ENCODE assay signal across 19 cellular contexts in the genomic region with DNA sequence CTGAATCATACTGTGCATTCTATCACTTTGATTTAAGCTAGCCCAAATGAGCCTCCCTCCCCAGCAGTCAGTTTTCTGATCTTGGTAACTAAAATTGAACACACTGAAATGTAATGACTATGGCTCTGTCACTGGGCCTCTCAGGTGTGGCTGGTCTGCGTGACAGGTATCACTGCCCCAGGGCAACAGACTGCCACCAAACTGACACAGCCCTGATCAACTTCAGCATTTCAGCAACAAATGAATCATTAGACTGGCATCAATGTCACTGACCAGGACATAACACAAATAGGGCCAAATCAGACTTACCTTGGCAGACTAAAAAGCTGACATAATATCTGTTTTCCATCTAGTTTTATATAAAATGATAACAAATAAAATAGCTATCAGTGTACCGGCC.
"Had no signal": no experiment of that assay in that cellular context is flagged by ENCODE, and none has a peak within 500 bp of the region (broad histone marks: within the 10 kb centered on the region; RNA-seq: fewer than 3 reads in every experiment).

No MANE protein-coding gene starts in this region.

- H3K4me2 ChIP-seq: hepatocyte had no signal

- H3K4me3 Mint-ChIP-seq: dendritic cell treated with granulocyte-macrophage colony-stimulating factor and Interleukin-4, amounts not matched to agents 40 ng/mL and 50 ng/mL, for 4 days; effector memory CD8-positive, alpha-beta T cell; naive B cell; nephron had no signal

- H3K4me3 ChIP-seq: hepatocyte, right atrium auricular region, sigmoid colon, skin epidermis, stomach, thoracic aorta, transverse colon had no signal

- H3K36me3 ChIP-seq: right atrium auricular region, sigmoid colon, stomach, thoracic aorta, transverse colon had no signal

- ATAC-seq: effector memory CD8-positive, alpha-beta T cell had no signal

- DNase-seq: effector memory CD8-positive, alpha-beta T cell; erythroblast; foreskin melanocyte; head of caudate nucleus; mesendoderm; naive B cell; sigmoid colon; stimulated activated CD4-positive, alpha-beta T cell treated with anti-CD3 and anti-CD28 coated beads, Interleukin-2, amount 100 ng/mL, for 24 hours; stimulated activated CD4-positive, alpha-beta T cell treated with anti-CD3 and anti-CD28 coated beads, Interleukin-4, amount 100 ng/mL, for 4 hours; stimulated activated naive CD4-positive, alpha-beta T cell; stomach; substantia nigra; transverse colon had no signal

- H3K27me3 Mint-ChIP-seq: dendritic cell treated with granulocyte-macrophage colony-stimulating factor and Interleukin-4, amounts not matched to agents 40 ng/mL and 50 ng/mL, for 4 days had no signal

- H3K36me3 Mint-ChIP-seq: naive B cell had no signal

- H3K27ac Mint-ChIP-seq: dendritic cell treated with granulocyte-macrophage colony-stimulating factor and Interleukin-4, amounts not matched to agents 40 ng/mL and 50 ng/mL, for 4 days; effector memory CD8-positive, alpha-beta T cell; naive B cell; nephron had no signal

- H3K79me2 ChIP-seq: hepatocyte had no signal

- H2AFZ ChIP-seq: hepatocyte had no signal

- H3K27ac ChIP-seq: hepatocyte, right atrium auricular region, sigmoid colon, skin epidermis, stomach, thoracic aorta, transverse colon had no signal

- H3K9me3 ChIP-seq: right atrium auricular region, sigmoid colon, stomach, thoracic aorta, transverse colon had no signal

- H3K9me3 Mint-ChIP-seq: dendritic cell treated with granulocyte-macrophage colony-stimulating factor and Interleukin-4, amounts not matched to agents 40 ng/mL and 50 ng/mL, for 4 days; effector memory CD8-positive, alpha-beta T cell; naive B cell; nephron had no signal

- H3K4me1 ChIP-seq: right atrium auricular region, sigmoid colon, stomach, transverse colon had no signal

- H3K27me3 ChIP-seq: hepatocyte, right atrium auricular region, sigmoid colon, stomach, transverse colon had no signal

- H3K4me1 Mint-ChIP-seq: naive B cell had no signal
